In genomic region chr13:111664696-111665095, GRCh38 we compare ENCODE assay signal across 2 cellular contexts.
TF ChIP-seq lines count a peak whose summit lies in the region.

No MANE protein-coding gene starts in this region.

TF ChIP-seq in H1, 55 proteins besides CTCF, POLR2A, EP300 and RAD21:
- TF ChIP-seq KDM4A (IDR thresholded peaks at IDR 0.05; ENCODE audit: low read depth, low read length, severe bottlenecking) = no peak
- no peak for TF ChIP-seq POU5F1 (IDR thresholded peaks at IDR 0.05; ENCODE audit: low read depth, low read length)
- no peak for TF ChIP-seq BACH1 (IDR thresholded peaks at IDR 0.05; ENCODE audit: low read length)
- no peak for TF ChIP-seq SP4 (IDR thresholded peaks at IDR 0.05; ENCODE audit: low read length)
- TF ChIP-seq TBP (IDR thresholded peaks at IDR 0.05; ENCODE audit: low read depth, low read length) = no peak

TF ChIP-seq in GM23338, 12 proteins besides CTCF, POLR2A, EP300 and RAD21:
- TF ChIP-seq NANOG (IDR thresholded peaks at IDR 0.05; ENCODE audit: borderline replicate concordance) = no peak
